Comparison of ENCODE assay signal across 18 cellular contexts in genomic region chr11:126751242-126751641, GRCh38.
"Had no signal": no experiment of that assay in that cellular context is flagged by ENCODE, and none has a peak within 500 bp of the region (broad histone marks: within the 10 kb centered on the region; RNA-seq: fewer than 3 reads in every experiment).

No MANE protein-coding gene starts in this region.

- H3K27me3 Mint-ChIP-seq: brain had no signal

- H3K36me3 ChIP-seq: colonic mucosa, transverse colon had no signal

- H3K4me1 ChIP-seq: colonic mucosa, transverse colon had no signal

- H3K9me3 Mint-ChIP-seq: natural killer cell had no signal

- H3K9me3 ChIP-seq: colonic mucosa, mucosa of descending colon, transverse colon had no signal

- ATAC-seq: mucosa of descending colon, natural killer cell had no signal

- H3K27ac Mint-ChIP-seq: activated naive CD8-positive, alpha-beta T cell; natural killer cell had no signal

- H3K27me3 ChIP-seq: colonic mucosa, transverse colon had no signal

- H3K4me3 Mint-ChIP-seq: activated naive CD8-positive, alpha-beta T cell; brain; natural killer cell had no signal

- H3K27ac ChIP-seq: colonic mucosa, transverse colon had no signal

- H3K4me3 ChIP-seq: colonic mucosa, mucosa of descending colon, transverse colon had no signal

- H3K36me3 Mint-ChIP-seq: activated naive CD8-positive, alpha-beta T cell; natural killer cell had no signal

- DNase-seq: activated CD4-positive, alpha-beta T cell treated with anti-CD3 and anti-CD28 coated beads, Interleukin-2, amount 50 U/mL, for 1 hour; activated CD8-positive, alpha-beta memory T cell treated with anti-CD3 and anti-CD28 coated beads for 24 hours; activated gamma-delta T cell treated with Interleukin-2 at 50 U/mL for 16 hours; amygdala; central memory CD4-positive, alpha-beta T cell; colonic mucosa; mammary epithelial cell; mucosa of descending colon; natural killer cell; posterior cingulate gyrus; retina; stimulated activated CD4-positive, alpha-beta T cell treated with anti-CD3 and anti-CD28 coated beads, Interleukin-15, amount 100 ng/mL, for 24 hours; stimulated activated CD4-positive, alpha-beta T cell treated with anti-CD3 and anti-CD28 coated beads, Interleukin-4, amount 100 ng/mL, for 1 hour; stimulated activated naive CD4-positive, alpha-beta T cell; substantia nigra; transverse colon had no signal
